Comparison of ENCODE assay signal across 1 cellular context in the genomic region with DNA sequence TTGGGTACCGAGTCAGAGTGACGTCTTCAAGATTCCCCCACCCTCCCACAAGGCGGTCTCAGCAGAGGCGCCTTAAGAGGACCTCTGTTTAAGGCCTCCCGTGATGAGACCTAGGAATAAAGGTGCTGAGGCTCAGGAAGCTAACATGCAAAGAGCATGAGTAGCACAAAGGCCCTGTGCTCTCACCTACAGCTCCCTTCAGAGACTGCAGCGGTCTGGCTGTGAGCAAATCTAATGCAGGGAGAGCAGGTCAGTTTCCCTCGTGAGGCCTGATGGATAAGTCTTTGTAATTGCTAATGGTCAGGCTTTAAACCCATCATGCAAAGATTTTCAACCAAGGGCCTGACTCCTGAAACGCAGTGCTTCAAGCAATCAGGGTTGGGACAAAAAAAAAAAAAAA.
TF ChIP-seq lines count a peak whose summit lies in the region.

No MANE protein-coding gene starts in this region.

TF ChIP-seq in GM23338, 12 proteins besides CTCF, POLR2A, EP300 and RAD21 (continued from another document):
- TF ChIP-seq, protein P1, sequence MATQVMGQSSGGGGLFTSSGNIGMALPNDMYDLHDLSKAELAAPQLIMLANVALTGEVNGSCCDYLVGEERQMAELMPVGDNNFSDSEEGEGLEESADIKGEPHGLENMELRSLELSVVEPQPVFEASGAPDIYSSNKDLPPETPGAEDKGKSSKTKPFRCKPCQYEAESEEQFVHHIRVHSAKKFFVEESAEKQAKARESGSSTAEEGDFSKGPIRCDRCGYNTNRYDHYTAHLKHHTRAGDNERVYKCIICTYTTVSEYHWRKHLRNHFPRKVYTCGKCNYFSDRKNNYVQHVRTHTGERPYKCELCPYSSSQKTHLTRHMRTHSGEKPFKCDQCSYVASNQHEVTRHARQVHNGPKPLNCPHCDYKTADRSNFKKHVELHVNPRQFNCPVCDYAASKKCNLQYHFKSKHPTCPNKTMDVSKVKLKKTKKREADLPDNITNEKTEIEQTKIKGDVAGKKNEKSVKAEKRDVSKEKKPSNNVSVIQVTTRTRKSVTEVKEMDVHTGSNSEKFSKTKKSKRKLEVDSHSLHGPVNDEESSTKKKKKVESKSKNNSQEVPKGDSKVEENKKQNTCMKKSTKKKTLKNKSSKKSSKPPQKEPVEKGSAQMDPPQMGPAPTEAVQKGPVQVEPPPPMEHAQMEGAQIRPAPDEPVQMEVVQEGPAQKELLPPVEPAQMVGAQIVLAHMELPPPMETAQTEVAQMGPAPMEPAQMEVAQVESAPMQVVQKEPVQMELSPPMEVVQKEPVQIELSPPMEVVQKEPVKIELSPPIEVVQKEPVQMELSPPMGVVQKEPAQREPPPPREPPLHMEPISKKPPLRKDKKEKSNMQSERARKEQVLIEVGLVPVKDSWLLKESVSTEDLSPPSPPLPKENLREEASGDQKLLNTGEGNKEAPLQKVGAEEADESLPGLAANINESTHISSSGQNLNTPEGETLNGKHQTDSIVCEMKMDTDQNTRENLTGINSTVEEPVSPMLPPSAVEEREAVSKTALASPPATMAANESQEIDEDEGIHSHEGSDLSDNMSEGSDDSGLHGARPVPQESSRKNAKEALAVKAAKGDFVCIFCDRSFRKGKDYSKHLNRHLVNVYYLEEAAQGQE (IDR thresholded peaks at IDR 0.05; ENCODE audit: unreplicated experiment), result no peak
- no peak for TF ChIP-seq JUNB (IDR thresholded peaks at IDR 0.05; ENCODE audit: unreplicated experiment)
